Comparison of ENCODE assay signal across 8 cellular contexts in genomic region chr3:42117175-42118008, GRCh38. TPM values are rescaled to one million over a fixed set of nuclear protein-coding genes. Genes with fewer than 3 reads are reported as not detected.
DNase-seq lines count a peak whose midpoint lies in the region; ATAC-seq and TF ChIP-seq lines count a peak whose summit lies in the region.

No MANE protein-coding gene starts in this region.

- H3F3A ChIP-seq in Loucy (ENCODE audit: low read depth) = no peaks in the 10 kb centered on the region

- TF ChIP-seq CTCF in CD8-positive, alpha-beta T cell (IDR thresholded peaks at IDR 0.05) = peak; percentile 20
- TF ChIP-seq CTCF in Loucy (conservative IDR thresholded peaks at IDR 0.05; ENCODE audit: low read length) = peak; percentile 63
- peak; percentile 81 for TF ChIP-seq CTCF in choroid plexus epithelial cell (conservative IDR thresholded peaks at IDR 0.05; ENCODE audit: low read depth, low read length)

- H3K9ac ChIP-seq in Loucy (ENCODE audit: low read depth, low read length, poor library complexity, severe bottlenecking) = no peak overlapping the region

- H3K4me1 ChIP-seq in CD8-positive, alpha-beta T cell (ENCODE audit: insufficient read depth, low read length) = no peaks in the 10 kb centered on the region
- no peaks in the 10 kb centered on the region for H3K4me1 ChIP-seq in Loucy (ENCODE audit: insufficient read depth, low read length, poor library complexity, severe bottlenecking)

- no peaks in the 10 kb centered on the region for H3K9me3 ChIP-seq in CD8-positive, alpha-beta T cell (ENCODE audit: low read length)
- H3K9me3 ChIP-seq in Loucy (ENCODE audit: insufficient read depth, low read depth, low read length) = no peaks in the 10 kb centered on the region

- H3K36me3 ChIP-seq in CD8-positive, alpha-beta T cell (ENCODE audit: insufficient read depth, low read length) = no peaks in the 10 kb centered on the region
- no peaks in the 10 kb centered on the region; the same call in 1 of the 2 replicates for H3K36me3 ChIP-seq in Loucy (ENCODE audit: insufficient read depth, low read length)

- H4K20me1 ChIP-seq in Loucy (ENCODE audit: insufficient read depth, low read length, poor library complexity, severe bottlenecking) = peaks cover 26% of the 10 kb centered on the region

- H2AFZ ChIP-seq in Loucy (ENCODE audit: low read length) = no peak overlapping the region

- H3K9me3 Mint-ChIP-seq in CD8-positive, alpha-beta T cell = no peaks in the 10 kb centered on the region
- no peaks in the 10 kb centered on the region for H3K9me3 Mint-ChIP-seq in activated T-helper 1 cell treated with anti-CD3 and anti-CD28 coated beads, Interleukin-12 subunit alpha, Interleukin-12 subunit beta, Interleukin-2, Interleukin-4 antibody, amounts not matched to agents 30 ng/mL and 10 ng/mL and 1 ng/mL, durations not matched to agents 14 hours and 24 hours and 36 hours

- H3K4me1 Mint-ChIP-seq in CD8-positive, alpha-beta T cell (ENCODE audit: low read depth) = peaks cover 10% of the 10 kb centered on the region
- peaks cover 24% of the 10 kb centered on the region for H3K4me1 Mint-ChIP-seq in activated T-helper 1 cell treated with anti-CD3 and anti-CD28 coated beads, Interleukin-12 subunit alpha, Interleukin-12 subunit beta, Interleukin-2, Interleukin-4 antibody, amounts not matched to agents 30 ng/mL and 10 ng/mL and 1 ng/mL, durations not matched to agents 14 hours and 24 hours and 36 hours (ENCODE audit: low read depth)

- H3K27me3 Mint-ChIP-seq in CD8-positive, alpha-beta T cell (ENCODE audit: low read depth) = no peaks in the 10 kb centered on the region
- no peaks in the 10 kb centered on the region for H3K27me3 Mint-ChIP-seq in activated T-helper 1 cell treated with anti-CD3 and anti-CD28 coated beads, Interleukin-12 subunit alpha, Interleukin-12 subunit beta, Interleukin-2, Interleukin-4 antibody, amounts not matched to agents 30 ng/mL and 10 ng/mL and 1 ng/mL, durations not matched to agents 14 hours and 24 hours and 36 hours (ENCODE audit: insufficient read depth)

- H3K27ac Mint-ChIP-seq in CD8-positive, alpha-beta T cell = no peak overlapping the region
- no peak overlapping the region for H3K27ac Mint-ChIP-seq in activated T-helper 1 cell treated with anti-CD3 and anti-CD28 coated beads, Interleukin-12 subunit alpha, Interleukin-12 subunit beta, Interleukin-2, Interleukin-4 antibody, amounts not matched to agents 30 ng/mL and 10 ng/mL and 1 ng/mL, durations not matched to agents 14 hours and 24 hours and 36 hours

- no peaks in the 10 kb centered on the region for H3K9me2 ChIP-seq in Loucy (replicated peaks; ENCODE audit: low read depth, low read length)

- ATAC-seq in CD8-positive, alpha-beta T cell = no peak
- ATAC-seq in HG02763 (IDR thresholded peaks at IDR 0.05; ENCODE audit: unreplicated experiment) = no peak
- ATAC-seq in GM18511 (IDR thresholded peaks at IDR 0.05; ENCODE audit: unreplicated experiment) = no peak

- H3K27me3 ChIP-seq in CD8-positive, alpha-beta T cell (ENCODE audit: insufficient read depth, low read length) = no peaks in the 10 kb centered on the region
- no peaks in the 10 kb centered on the region for H3K27me3 ChIP-seq in Loucy (ENCODE audit: insufficient read depth, low read length, poor library complexity, severe bottlenecking)

- H3K36me3 Mint-ChIP-seq in CD8-positive, alpha-beta T cell = peaks cover 5% of the 10 kb centered on the region
- H3K36me3 Mint-ChIP-seq in activated T-helper 1 cell treated with anti-CD3 and anti-CD28 coated beads, Interleukin-12 subunit alpha, Interleukin-12 subunit beta, Interleukin-2, Interleukin-4 antibody, amounts not matched to agents 30 ng/mL and 10 ng/mL and 1 ng/mL, durations not matched to agents 14 hours and 24 hours and 36 hours (ENCODE audit: low read depth) = no peaks in the 10 kb centered on the region

- intact Hi-C loops in CD8-positive, alpha-beta T cell (cut with DNase I, micrococcal nuclease) = loop anchor here (1.0 to 5.0 kb wide), 3 partner anchors 74 to 325 kb away; no protein-coding TSS in a partner anchor
- intact Hi-C loops in activated T-helper 1 cell treated with anti-CD3 and anti-CD28 coated beads, Interleukin-12 subunit alpha, Interleukin-12 subunit beta, Interleukin-2, Interleukin-4 antibody, amounts not matched to agents 30 ng/mL and 10 ng/mL and 1 ng/mL, durations not matched to agents 14 hours and 24 hours and 36 hours (cut with micrococcal nuclease) = loop anchor here (1.0 kb wide), 2 partner anchors 74 to 326 kb away; no protein-coding TSS in a partner anchor

- DNase-seq in CD8-positive, alpha-beta T cell = peak in 2 of 7 experiments; percentile 14 to 16
- peak; percentile 81 for DNase-seq in choroid plexus epithelial cell (ENCODE audit: low read depth)
- DNase-seq in medulla oblongata (ENCODE audit: extremely low spot score) = peak; percentile 48
- DNase-seq in NCI-H1092 treated with DMSO at 0.1 percent for 48 hours (lab: John Stamatoyannopoulos, UW) = no peak
- no peak for DNase-seq in activated T-helper 1 cell treated with anti-CD3 and anti-CD28 coated beads, Interleukin-12 subunit alpha, Interleukin-12 subunit beta, Interleukin-2, Interleukin-4 antibody, amounts not matched to agents 30 ng/mL and 10 ng/mL and 1 ng/mL, durations not matched to agents 14 hours and 24 hours and 36 hours (ENCODE audit: low spot score)

- H3K79me2 ChIP-seq in Loucy (ENCODE audit: insufficient read depth, low read length) = peaks cover 20% of the 10 kb centered on the region; the same call in 1 of the 2 replicates

- CTCF ChIA-PET in CD8-positive, alpha-beta T cell (lab: Charles Lee) = interaction anchor here (0.7 to 4.9 kb wide), 11 partner anchors 13 to 1800 kb away, joined by 3 to 32 read pairs (median 4); no protein-coding TSS in a partner anchor

- no peak overlapping the region for H3K4me3 Mint-ChIP-seq in CD8-positive, alpha-beta T cell
- H3K4me3 Mint-ChIP-seq in activated T-helper 1 cell treated with anti-CD3 and anti-CD28 coated beads, Interleukin-12 subunit alpha, Interleukin-12 subunit beta, Interleukin-2, Interleukin-4 antibody, amounts not matched to agents 30 ng/mL and 10 ng/mL and 1 ng/mL, durations not matched to agents 14 hours and 24 hours and 36 hours = no peak overlapping the region

- no peak overlapping the region for H3K4me2 ChIP-seq in Loucy (ENCODE audit: low read depth, low read length, poor library complexity, severe bottlenecking)

- H3K27ac ChIP-seq in CD8-positive, alpha-beta T cell (ENCODE audit: low read depth, low read length) = no peak overlapping the region

- H3K4me3 ChIP-seq in CD8-positive, alpha-beta T cell (ENCODE audit: low read depth, low read length) = no peak overlapping the region
- H3K4me3 ChIP-seq in Loucy (ENCODE audit: low read length, poor library complexity, severe bottlenecking) = no peak overlapping the region
- H3K4me3 ChIP-seq in choroid plexus epithelial cell (ENCODE audit: low read depth, low read length) = no peak overlapping the region

- POLR2A ChIA-PET in CD8-positive, alpha-beta T cell (lab: Charles Lee) = interaction anchor here (0.6 to 1.1 kb wide), 2 partner anchors 9 to 82 kb away, joined by 3 read pairs; no protein-coding TSS in a partner anchor

RNA-seq across cellular contexts. Expression of gene TRAK1, which starts 26.2 kb away (rescaled TPM):
- total RNA-seq in CD8-positive, alpha-beta T cell = 10 to 100 TPM; 21.6 to 22.8 TPM
- total RNA-seq in activated T-helper 1 cell treated with anti-CD3 and anti-CD28 coated beads, Interleukin-12 subunit alpha, Interleukin-12 subunit beta, Interleukin-2, Interleukin-4 antibody, amounts not matched to agents 30 ng/mL and 10 ng/mL and 1 ng/mL, durations not matched to agents 14 hours and 24 hours and 36 hours = 32.6 and 33.8 TPM in 2 replicates

Comparison
In these comparisons a context has a peak if more than half of its experiments do, and no peak if none do; other contexts are left out.
1. DNase-seq: peak in choroid plexus epithelial cell (single experiment) and medulla oblongata (single experiment); none in NCI-H1092 treated with DMSO at 0.1 percent for 48 hours (single experiment) and activated T-helper 1 cell treated with anti-CD3 and anti-CD28 coated beads, Interleukin-12 subunit alpha, Interleukin-12 subunit beta, Interleukin-2, Interleukin-4 antibody, amounts not matched to agents 30 ng/mL and 10 ng/mL and 1 ng/mL, durations not matched to agents 14 hours and 24 hours and 36 hours (single experiment).
2. CTCF ChIP-seq: peak in every context shown above with its lines; median percentile 81 in choroid plexus epithelial cell; 63 in Loucy; 20 in CD8-positive, alpha-beta T cell.